Comparison of ENCODE assay signal across 27 cellular contexts in the genomic region with DNA sequence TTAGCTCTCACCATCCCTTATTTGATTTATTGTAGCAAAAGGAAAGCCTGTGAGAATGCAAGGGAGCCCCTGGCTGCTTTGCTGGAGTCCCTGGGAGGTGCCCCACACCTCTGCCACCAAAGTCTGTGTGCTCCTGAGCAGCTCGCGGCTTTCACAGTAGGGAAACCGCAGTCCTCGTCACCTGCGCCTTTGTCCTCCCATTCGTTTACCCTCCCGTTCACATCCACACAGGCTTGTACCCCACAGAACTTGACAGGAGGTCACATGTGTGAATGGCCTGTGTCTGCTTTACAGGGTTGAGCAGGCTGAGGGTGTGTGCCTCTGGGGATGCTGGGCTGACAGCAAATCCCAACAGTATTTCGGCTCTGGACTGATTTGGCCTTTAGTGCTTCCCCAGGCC.
A peak's percentile ranks its signal among the peaks of the same experiment; 100 is the strongest.
DNase-seq lines count a peak whose midpoint lies in the region; ATAC-seq, FAIRE-seq and TF ChIP-seq lines count a peak whose summit lies in the region.
"Had no signal": no experiment of that assay in that cellular context is flagged by ENCODE, and none has a peak within 500 bp of the region (broad histone marks: within the 10 kb centered on the region; RNA-seq: fewer than 3 reads in every experiment).

No MANE protein-coding gene starts in this region.

- peak overlapping the region in 3 of 6 donors; percentile 22 to 46 (median 45) for H3K27ac Mint-ChIP-seq in immature natural killer cell
- H3K27ac Mint-ChIP-seq in activated T-helper 17 cell treated with anti-CD3 and anti-CD28 coated beads, Interleukin-2, amount 50 U/mL, for 72 hours = no peak overlapping the region
- H3K27ac Mint-ChIP-seq: CD4-positive, alpha-beta T cell had no signal

- no peaks in the 10 kb centered on the region for H3K4me1 Mint-ChIP-seq in immature natural killer cell
- H3K4me1 Mint-ChIP-seq in activated T-helper 17 cell treated with anti-CD3 and anti-CD28 coated beads, Interleukin-2, amount 50 U/mL, for 72 hours = no peaks in the 10 kb centered on the region

- DNase-seq in immature natural killer cell = peak; percentile 30 to 52 (median 48)
- peak; percentile 23 for DNase-seq in retina
- no peak for DNase-seq in epidermal melanocyte (ENCODE audit: insufficient read length, low spot score)
- no peak for DNase-seq in frontal cortex (ENCODE audit: low spot score in 2 of 2)
- DNase-seq: AML-193; CD4-positive, alpha-beta T cell; COR-L47; DMS53; GOT3; KG1; NCI-H1048; NCI-H1417; NCI-H1694; NCI-H2081 treated with DMSO at 0.1 percent for 48 hours; NCI-H2171; NCI-H226; NCI-H510A; NCI-H774; SHP77 had no signal

- H3K4me2 ChIP-seq in KMS-11 = peak overlapping the region; percentile 86
- H3K4me2 ChIP-seq: A549; BLaER1 treated with 17β-estradiol and CSF1 and Interleukin-3, amounts not matched to agents 10 nM and 100 nM had no signal

- peak overlapping the region in 3 of 5 donors; percentile 4 to 44 (median 21) for H3K4me3 Mint-ChIP-seq in immature natural killer cell
- H3K4me3 Mint-ChIP-seq in activated T-helper 17 cell treated with anti-CD3 and anti-CD28 coated beads, Interleukin-2, amount 50 U/mL, for 72 hours = no peak overlapping the region
- H3K4me3 Mint-ChIP-seq: CD4-positive, alpha-beta T cell had no signal

- peaks cover 0 to 5% (median 0%) of the 10 kb centered on the region in 3 donors for H3K27me3 Mint-ChIP-seq in immature natural killer cell (ENCODE audit: low read depth in 3 of 3)
- no peaks in the 10 kb centered on the region for H3K27me3 Mint-ChIP-seq in activated T-helper 17 cell treated with anti-CD3 and anti-CD28 coated beads, Interleukin-2, amount 50 U/mL, for 72 hours
- H3K27me3 Mint-ChIP-seq: CD4-positive, alpha-beta T cell had no signal

- TF ChIP-seq CTCF in HEK293 (tag by site-specific recombination; IDR thresholded peaks at IDR 0.05) = no peak
- no peak for TF ChIP-seq CTCF in KMS-11 (conservative IDR thresholded peaks at IDR 0.05; ENCODE audit: low read depth, low read length)

- H3K9me3 Mint-ChIP-seq in immature natural killer cell = no peaks in the 10 kb centered on the region
- no peaks in the 10 kb centered on the region for H3K9me3 Mint-ChIP-seq in activated T-helper 17 cell treated with anti-CD3 and anti-CD28 coated beads, Interleukin-2, amount 50 U/mL, for 72 hours
- H3K9me3 Mint-ChIP-seq: CD4-positive, alpha-beta T cell had no signal

- no peak for FAIRE-seq in frontal cortex (lab: Jason Lieb, UNC)
- FAIRE-seq: A549, GM18507 had no signal

- H3K9ac ChIP-seq in KMS-11 = peak overlapping the region; percentile 54; the same call in 1 of the 2 replicates
- H3K9ac ChIP-seq: BLaER1 treated with 17β-estradiol and CSF1 and Interleukin-3, amounts not matched to agents 10 nM and 100 nM had no signal

- peaks cover 0 to 6% (median 3%) of the 10 kb centered on the region in 3 donors for H3K36me3 Mint-ChIP-seq in immature natural killer cell
- no peaks in the 10 kb centered on the region for H3K36me3 Mint-ChIP-seq in activated T-helper 17 cell treated with anti-CD3 and anti-CD28 coated beads, Interleukin-2, amount 50 U/mL, for 72 hours (ENCODE audit: low read depth)

- H3K9me3 ChIP-seq in HEK293 (ENCODE audit: control insufficient read depth, insufficient read depth, low read depth, low read length) = no peaks in the 10 kb centered on the region
- H3K9me3 ChIP-seq: A549, HAP-1 had no signal

- H3K4me1 ChIP-seq in HEK293 (ENCODE audit: control insufficient read depth, insufficient read depth, low read length) = no peaks in the 10 kb centered on the region
- H3K4me1 ChIP-seq in KMS-11 (ENCODE audit: low read depth, poor library complexity, severe bottlenecking) = peaks cover 69% of the 10 kb centered on the region
- H3K4me1 ChIP-seq: A549; BLaER1 treated with 17β-estradiol and CSF1 and Interleukin-3, amounts not matched to agents 10 nM and 100 nM; HAP-1 had no signal

- no peaks in the 10 kb centered on the region for H4K20me1 ChIP-seq in KMS-11 (ENCODE audit: insufficient read depth)

- H3K27me3 ChIP-seq in KMS-11 (ENCODE audit: insufficient read depth, low read depth) = no peaks in the 10 kb centered on the region
- H3K27me3 ChIP-seq: BLaER1 treated with 17β-estradiol and CSF1 and Interleukin-3, amounts not matched to agents 10 nM and 100 nM had no signal

- CTCF ChIA-PET in HEK293 (lab: Yijun Ruan, JAX) = interaction anchor here (0.7 to 5.5 kb wide), 2 partner anchors 88 to 102 kb away, joined by 4 to 40 read pairs; no protein-coding TSS in a partner anchor

- POLR2A ChIA-PET in HEK293 (lab: Yijun Ruan, JAX) = no interaction called here

- H2AFZ ChIP-seq in KMS-11 (ENCODE audit: low read depth) = no peak overlapping the region

- no peak overlapping the region for H3K4me3 ChIP-seq in HEK293 (ENCODE audit: low read depth, low read length)
- no peak overlapping the region for H3K4me3 ChIP-seq in KMS-11 (IDR thresholded peaks at IDR 0.05; ENCODE audit: insufficient read depth, low read depth, low read length)
- H3K4me3 ChIP-seq: A549; BLaER1 treated with 17β-estradiol and CSF1 and Interleukin-3, amounts not matched to agents 10 nM and 100 nM; HAP-1 had no signal

- no peak for ATAC-seq in activated T-helper 17 cell treated with anti-CD3 and anti-CD28 coated beads, Interleukin-2, amount 50 U/mL, for 72 hours (replicated peaks)
- ATAC-seq: A549 had no signal

- no peak overlapping the region for H3K27ac ChIP-seq in HEK293 (ENCODE audit: extremely low read depth, low read depth, low read length)
- peak overlapping the region; percentile 81 for H3K27ac ChIP-seq in KMS-11
- H3K27ac ChIP-seq: A549; BLaER1 treated with 17β-estradiol and CSF1 and Interleukin-3, amounts not matched to agents 10 nM and 100 nM; RWPE1 had no signal

- peaks cover 0 to 11% of the 10 kb centered on the region in 2 experiments; a peak in 1 of 3 replicates for H3K36me3 ChIP-seq in HEK293 (ENCODE audit: control insufficient read depth in 2 of 2, insufficient read depth in 1 of 2, low read length in 2 of 2)
- H3K36me3 ChIP-seq in KMS-11 (ENCODE audit: insufficient read depth) = no peaks in the 10 kb centered on the region
- H3K36me3 ChIP-seq: HAP-1 had no signal

- no peaks in the 10 kb centered on the region for H3K79me2 ChIP-seq in KMS-11 (ENCODE audit: insufficient read depth, low read depth)

TF ChIP-seq in HEK293, 187 proteins besides CTCF, POLR2A, EP300 and RAD21:
- TF ChIP-seq GLIS1 (tag by site-specific recombination; IDR thresholded peaks at IDR 0.05) (peak; percentile 35), SP2 (tag by site-specific recombination; IDR thresholded peaks at IDR 0.05) (no peak)

Comparison
In these comparisons a context has a peak if more than half of its experiments do, and no peak if none do; other contexts are left out.
1. DNase-seq: peak in immature natural killer cell (3 of 3) and retina (single experiment); none in epidermal melanocyte (single experiment) and frontal cortex (0 of 2).